ENCODE assay signal across 8 cellular contexts in genomic region chr16:88382491-88383400, GRCh38. TPM values are rescaled to one million over a fixed set of nuclear protein-coding genes. Genes with fewer than 3 reads are reported as not detected.
A peak's percentile ranks its signal among the peaks of the same experiment; 100 is the strongest.
DNase-seq lines count a peak whose midpoint lies in the region; ATAC-seq and TF ChIP-seq lines count a peak whose summit lies in the region.

TSS of gene ZNF469 (plus strand) at chr16:88382959. CDS start at chr16:88427471, 44,512 bp downstream.

- no peak for DNase-seq in HCT116 (ENCODE audit: low read depth, low spot score)
- DNase-seq in body of pancreas: no peak
- peak; percentile 76 for DNase-seq in iPS-NIHi7 (ENCODE audit: extremely low spot score)
- DNase-seq in stimulated activated naive CD8-positive, alpha-beta T cell treated with anti-CD3 and anti-CD28 coated beads, Interleukin-15, Interleukin-2, amounts not matched to agents 100 U/mL and 50 U/mL, for 24 hours: peak; percentile 25
- DNase-seq in activated CD4-positive, alpha-beta memory T cell treated with anti-CD3 and anti-CD28 coated beads for 36 hours: no peak
- DNase-seq in effector CD8-positive, alpha-beta T cell (lab: John Stamatoyannopoulos, UW): no peak
- no peak for DNase-seq in GM20000 (ENCODE audit: low spot score)

- H3K9me3 ChIP-seq in HCT116 (ENCODE audit: control insufficient read depth in 1 of 2, insufficient read depth in 1 of 2, low read depth in 1 of 2, low read length in 2 of 2) (peaks cover 0 to 9% of the 10 kb centered on the region in 2 experiments; a peak in 1 of 4 replicates), body of pancreas (no peaks in the 10 kb centered on the region)

- peak within 1 kb of the TSS; percentile 86 for H3K9ac ChIP-seq in HCT116 (ENCODE audit: low read length)

- TF ChIP-seq CTCF in HCT116 (IDR thresholded peaks at IDR 0.05 in 2 of 3, conservative IDR thresholded peaks at IDR 0.05 in 1 of 3; ENCODE audit: borderline replicate concordance in 1 of 3, insufficient read depth in 1 of 3, low read depth in 2 of 3, low read length in 2 of 3) (no peak), body of pancreas (IDR thresholded peaks at IDR 0.05) (no peak), GM20000 (IDR thresholded peaks at IDR 0.05; ENCODE audit: extremely low read depth, missing control alignments) (no peak)

- H3K36me3 ChIP-seq in HCT116 (ENCODE audit: control insufficient read depth in 1 of 2, insufficient read depth in 2 of 2, low read length in 2 of 2) (peaks cover 0 to 4% of the 10 kb centered on the region in 2 experiments; a peak in 1 of 4 replicates), body of pancreas (replicated peaks in 1 of 2; ENCODE audit: insufficient read depth in 1 of 2, low read depth in 2 of 2) (no peaks in the 10 kb centered on the region)

- peaks cover 38% of the 10 kb centered on the region for H3K79me2 ChIP-seq in HCT116 (ENCODE audit: insufficient read depth, low read length)

- intact Hi-C loops in HCT116 (cut with micrococcal nuclease) (loop anchor here (1.0 kb wide), 1 partner anchor 95 kb away; no protein-coding TSS in a partner anchor), body of pancreas (cut with DNase I) (no loop called here)
- intact Hi-C loops in activated CD4-positive, alpha-beta memory T cell treated with anti-CD3 and anti-CD28 coated beads for 36 hours (cut with micrococcal nuclease): no loop called here

- H3K36me3 Mint-ChIP-seq in activated CD4-positive, alpha-beta memory T cell treated with anti-CD3 and anti-CD28 coated beads for 36 hours: no peaks in the 10 kb centered on the region

- RAD21 ChIA-PET in HCT116 (lab: Charles Lee; ENCODE audit: low non-redundant PET in 1 of 2, low total read pairs in 2 of 2, uncharacterized antibody in 2 of 2, unreplicated experiment in 2 of 2): no interaction called here

- H3K27ac Mint-ChIP-seq in activated CD4-positive, alpha-beta memory T cell treated with anti-CD3 and anti-CD28 coated beads for 36 hours: no peak within 1 kb of the TSS

- H3K27me3 ChIP-seq in HCT116 (ENCODE audit: insufficient read depth, low read length): no peaks in the 10 kb centered on the region
- peaks cover 0 to 5% of the 10 kb centered on the region in 2 donors for H3K27me3 ChIP-seq in body of pancreas

- H3K9me3 Mint-ChIP-seq in activated CD4-positive, alpha-beta memory T cell treated with anti-CD3 and anti-CD28 coated beads for 36 hours: no peaks in the 10 kb centered on the region

- no peaks in the 10 kb centered on the region for H3K9me2 ChIP-seq in HCT116 (ENCODE audit: insufficient read depth)

- POLR2A ChIA-PET in HCT116 (lab: Charles Lee): no interaction called here
- POLR2A ChIA-PET in activated CD4-positive, alpha-beta memory T cell treated with anti-CD3 and anti-CD28 coated beads for 36 hours (lab: Charles Lee): no interaction called here

- H3K4me3 ChIP-seq in HCT116 (replicated peaks in 1 of 2; ENCODE audit: low read depth in 1 of 2, low read length in 2 of 2) (peak within 1 kb of the TSS; percentile 48 to 89), body of pancreas (no peak within 1 kb of the TSS)

- H3K4me1 ChIP-seq in HCT116 (ENCODE audit: control insufficient read depth in 1 of 2, insufficient read depth in 2 of 2, low read length in 2 of 2) (peaks cover 18 to 28% of the 10 kb centered on the region in 2 experiments), body of pancreas (peaks cover 16% of the 10 kb centered on the region)

- WGBS in body of pancreas, 2 donors: 0 to 12% methylated on average over 7 to 60 of the region's 87 CpGs

- no peaks in the 10 kb centered on the region for H4K20me1 ChIP-seq in HCT116 (ENCODE audit: insufficient read depth)

- H3K4me2 ChIP-seq in HCT116 (ENCODE audit: low read length): peak within 1 kb of the TSS; percentile 100

- TF ChIP-seq POLR2A in HCT116 (IDR thresholded peaks at IDR 0.05; ENCODE audit: borderline replicate concordance, extremely low read depth, insufficient read depth, insufficient read length): peak; percentile 54
- TF ChIP-seq POLR2A in body of pancreas (IDR thresholded peaks at IDR 0.05): no peak

- peaks cover 4% of the 10 kb centered on the region for H3K4me1 Mint-ChIP-seq in activated CD4-positive, alpha-beta memory T cell treated with anti-CD3 and anti-CD28 coated beads for 36 hours (ENCODE audit: low read depth)

- CTCF ChIA-PET in HCT116 (lab: Charles Lee): no interaction called here
- CTCF ChIA-PET in activated CD4-positive, alpha-beta memory T cell treated with anti-CD3 and anti-CD28 coated beads for 36 hours (lab: Charles Lee): no interaction called here

- ATAC-seq in HCT116 (peak; percentile 49), body of pancreas (peak; percentile 54), HG02973 (IDR thresholded peaks at IDR 0.05; ENCODE audit: unreplicated experiment) (no peak)
- no peak for ATAC-seq in stimulated activated naive CD8-positive, alpha-beta T cell treated with anti-CD3 and anti-CD28 coated beads, Interleukin-15, Interleukin-2, amounts not matched to agents 100 U/mL and 50 U/mL, for 24 hours

- TF ChIP-seq RAD21 in HCT116 (IDR thresholded peaks at IDR 0.05; ENCODE audit: low read depth): no peak

- H3K27me3 Mint-ChIP-seq in activated CD4-positive, alpha-beta memory T cell treated with anti-CD3 and anti-CD28 coated beads for 36 hours: peaks cover 38% of the 10 kb centered on the region

- H3K27ac ChIP-seq in HCT116 (ENCODE audit: low read depth, low read length) (peak within 1 kb of the TSS; percentile 64), body of pancreas (no peak within 1 kb of the TSS)

- peak within 1 kb of the TSS; percentile 81 for H2AFZ ChIP-seq in HCT116 (ENCODE audit: low read depth, low read length, poor library complexity, severe bottlenecking)

- H3K4me3 Mint-ChIP-seq in activated CD4-positive, alpha-beta memory T cell treated with anti-CD3 and anti-CD28 coated beads for 36 hours: no peak within 1 kb of the TSS

- no TSS peak for BruUV-seq in HCT116 (replicated peaks; lab: Mats Ljungman, UMichigan)

TF ChIP-seq in HCT116, 20 proteins besides CTCF, POLR2A, EP300 and RAD21 (continues in another document):
- TF ChIP-seq ZFX (IDR thresholded peaks at IDR 0.05) (peak; percentile 93), POLR2AphosphoS5 (IDR thresholded peaks at IDR 0.05; ENCODE audit: low read depth, low read length) (peak; percentile 67), JUND (IDR thresholded peaks at IDR 0.05) (no peak), EZH2 (IDR thresholded peaks at IDR 0.05) (no peak), FOSL1 (IDR thresholded peaks at IDR 0.05; ENCODE audit: low read depth) (no peak), MAX (IDR thresholded peaks at IDR 0.05) (no peak), SP1 (IDR thresholded peaks at IDR 0.05; ENCODE audit: low read depth) (no peak), ATF3 (IDR thresholded peaks at IDR 0.05) (no peak), EZH2phosphoT487 (IDR thresholded peaks at IDR 0.05; ENCODE audit: borderline replicate concordance) (no peak), YY1 (IDR thresholded peaks at IDR 0.05; ENCODE audit: extremely low read depth, insufficient replicate concordance, low read depth, low read length) (peak; percentile 3), ELF1 (IDR thresholded peaks at IDR 0.05; ENCODE audit: borderline replicate concordance, low read depth) (no peak), ZBTB33 (IDR thresholded peaks at IDR 0.05; ENCODE audit: extremely low read depth, insufficient replicate concordance, low read length) (no peak), ZNF274 (IDR thresholded peaks at IDR 0.05; ENCODE audit: low read depth, low read length) (no peak), TCF7L2 (IDR thresholded peaks at IDR 0.05; ENCODE audit: borderline replicate concordance, extremely low read depth, insufficient read depth, insufficient read length) (no peak), SRF (IDR thresholded peaks at IDR 0.05; ENCODE audit: low read depth) (no peak), CBX3 (IDR thresholded peaks at IDR 0.05; ENCODE audit: low read depth) (no peak)

RNA-seq across cellular contexts. Expression of gene ZNF469, which starts in this region (rescaled TPM):
- 5.9 TPM for total RNA-seq in HCT116 (2021; ENCODE audit: unreplicated experiment)
- 2.1 and 2.4 TPM in 2 replicates for polyA plus RNA-seq in HCT116 (2012)
- total RNA-seq in body of pancreas: 1 to 10 TPM in 1 of 2 donors, under 1 TPM in 1; 0.99 to 1.0 TPM
- total RNA-seq in activated CD4-positive, alpha-beta memory T cell treated with anti-CD3 and anti-CD28 coated beads for 36 hours: under 1 TPM; 0.24 to 0.31 TPM

Comparison
In these comparisons a context has a peak if more than half of its experiments do, and no peak if none do; other contexts are left out.
1. ATAC-seq: peak in HCT116 (single experiment) and body of pancreas (single experiment); none in stimulated activated naive CD8-positive, alpha-beta T cell treated with anti-CD3 and anti-CD28 coated beads, Interleukin-15, Interleukin-2, amounts not matched to agents 100 U/mL and 50 U/mL, for 24 hours (single experiment) and HG02973 (single experiment).
2. DNase-seq: peak in iPS-NIHi7 (single experiment) and stimulated activated naive CD8-positive, alpha-beta T cell treated with anti-CD3 and anti-CD28 coated beads, Interleukin-15, Interleukin-2, amounts not matched to agents 100 U/mL and 50 U/mL, for 24 hours (single experiment); none in HCT116 (single experiment), body of pancreas (0 of 4), activated CD4-positive, alpha-beta memory T cell treated with anti-CD3 and anti-CD28 coated beads for 36 hours (single experiment), effector CD8-positive, alpha-beta T cell (single experiment) and GM20000 (single experiment).
3. H3K4me3 ChIP-seq: peak in HCT116 (2 of 2); none in body of pancreas (0 of 2).